Comparison of ENCODE assay signal across 15 cellular contexts in genomic region chr7:103771294-103771693, GRCh38.
A peak's percentile ranks its signal among the peaks of the same experiment; 100 is the strongest.
DNase-seq lines count a peak whose midpoint lies in the region; ATAC-seq, FAIRE-seq and TF ChIP-seq lines count a peak whose summit lies in the region.
"Had no signal": no experiment of that assay in that cellular context is flagged by ENCODE, and none has a peak within 500 bp of the region (broad histone marks: within the 10 kb centered on the region; RNA-seq: fewer than 3 reads in every experiment).

No MANE protein-coding gene starts in this region.

- no peaks in the 10 kb centered on the region for H3F3A ChIP-seq in smooth muscle cell (ENCODE audit: low read depth)

- ATAC-seq in GM19351 (IDR thresholded peaks at IDR 0.05; ENCODE audit: unreplicated experiment) (no peak), heart right ventricle (no peak)

- H2AFZ ChIP-seq in smooth muscle cell (ENCODE audit: low read depth) = no peak overlapping the region

- H3K4me1 ChIP-seq in smooth muscle cell (ENCODE audit: low read depth) (peaks cover 4% of the 10 kb centered on the region), heart right ventricle (no peaks in the 10 kb centered on the region)
- H3K4me1 ChIP-seq: Caco-2 had no signal

- intact Hi-C loops in heart right ventricle (cut with DNase I) = no loop called here

- H3K4me3 ChIP-seq in bronchial epithelial cell (ENCODE audit: low read depth, low read length) = no peak overlapping the region
- H3K4me3 ChIP-seq in smooth muscle cell = no peak overlapping the region
- no peak overlapping the region for H3K4me3 ChIP-seq in heart right ventricle
- H3K4me3 ChIP-seq: BLaER1 had no signal

- H3K27me3 ChIP-seq in bronchial epithelial cell (ENCODE audit: control insufficient read depth, insufficient read depth, low read length) = no peaks in the 10 kb centered on the region
- H3K27me3 ChIP-seq in smooth muscle cell (ENCODE audit: low read depth) = no peaks in the 10 kb centered on the region
- no peaks in the 10 kb centered on the region for H3K27me3 ChIP-seq in heart right ventricle
- H3K27me3 ChIP-seq: BLaER1 had no signal

- no peaks in the 10 kb centered on the region for H4K20me1 ChIP-seq in smooth muscle cell (ENCODE audit: low read depth)
- H4K20me1 ChIP-seq: BLaER1 had no signal

- no peaks in the 10 kb centered on the region for H3K79me2 ChIP-seq in smooth muscle cell (ENCODE audit: low read depth)

- TF ChIP-seq CTCF in bronchial epithelial cell (IDR thresholded peaks at IDR 0.05; ENCODE audit: insufficient read depth, low read length, severe bottlenecking) = no peak
- TF ChIP-seq CTCF in smooth muscle cell (IDR thresholded peaks at IDR 0.05; ENCODE audit: borderline replicate concordance, insufficient read depth, poor library complexity, severe bottlenecking) = no peak
- TF ChIP-seq CTCF in heart right ventricle (IDR thresholded peaks at IDR 0.05) = no peak

- WGBS in smooth muscle cell (ENCODE audit: low lambda C conversion rate) = 84% methylated on average over 2 of the region's 2 CpGs
- WGBS in heart right ventricle, 2 donors = 71 to 73% methylated on average over 2 of the region's 2 CpGs

- H3K4me2 ChIP-seq in smooth muscle cell = no peak overlapping the region
- H3K4me2 ChIP-seq: BLaER1 had no signal

- H3K36me3 ChIP-seq in bronchial epithelial cell (ENCODE audit: control insufficient read depth, insufficient read depth, low read length) (no peaks in the 10 kb centered on the region), smooth muscle cell (ENCODE audit: low read depth) (no peaks in the 10 kb centered on the region), heart right ventricle (no peaks in the 10 kb centered on the region)
- H3K36me3 ChIP-seq: BLaER1 had no signal

- FAIRE-seq in bronchial epithelial cell (lab: Jason Lieb, UNC) = peak; percentile 47
- FAIRE-seq: H54 had no signal

- H3K27ac ChIP-seq in smooth muscle cell (ENCODE audit: low read depth) (no peak overlapping the region), heart right ventricle (no peak overlapping the region)
- H3K27ac ChIP-seq: BLaER1 had no signal

- DNase-seq in NCI-H82 (lab: John Stamatoyannopoulos, UW) (peak; percentile 10), NCI-H82 treated with DMSO at 0.1 percent for 48 hours (lab: John Stamatoyannopoulos, UW; ENCODE audit: unreplicated experiment) (no peak), bronchial epithelial cell (ENCODE audit: low read depth) (no peak), islet precursor cell (peak; percentile 70), smooth muscle cell (lab: John Stamatoyannopoulos, UW; ENCODE audit: unreplicated experiment) (no peak), heart right ventricle (no peak)
- DNase-seq: 8988T; AML-193; Caco-2; CD8-positive, alpha-beta memory T cell; DMS53; GF-D8 had no signal

- H3K9me3 ChIP-seq in smooth muscle cell (replicated peaks; ENCODE audit: low read depth) (no peaks in the 10 kb centered on the region), heart right ventricle (no peaks in the 10 kb centered on the region)
- H3K9me3 ChIP-seq: BLaER1, Caco-2 had no signal

- H3K9ac ChIP-seq in smooth muscle cell (ENCODE audit: low read depth) = no peak overlapping the region
- H3K9ac ChIP-seq: BLaER1 had no signal

Comparison
In these comparisons a context has a peak if more than half of its experiments do, and no peak if none do; other contexts are left out.
1. DNase-seq: peak in NCI-H82 (single experiment) and islet precursor cell (single experiment); none in NCI-H82 treated with DMSO at 0.1 percent for 48 hours (single experiment), bronchial epithelial cell (single experiment), smooth muscle cell (single experiment) and heart right ventricle (0 of 2).